ENCODE assay signal across 26 cellular contexts in the genomic region with DNA sequence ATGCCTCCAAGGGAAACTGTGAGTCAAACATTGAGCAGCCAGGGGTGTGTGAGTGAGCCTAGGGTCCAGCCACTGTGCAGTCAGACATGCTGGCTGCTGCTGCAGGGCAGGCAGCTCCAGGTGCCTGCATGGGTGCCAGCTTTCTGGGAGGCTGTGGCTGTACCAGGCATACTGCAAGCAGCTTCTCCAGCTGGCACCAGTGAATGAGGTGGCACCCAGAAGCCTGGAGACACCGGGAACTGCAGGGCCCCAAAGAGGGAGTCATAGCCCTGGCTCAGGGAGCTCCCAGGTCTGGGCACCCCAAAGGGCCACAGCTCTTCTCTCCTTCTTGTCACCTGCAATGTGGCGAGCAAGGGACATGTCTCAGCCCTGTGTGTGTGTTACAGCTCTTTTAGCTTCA.
"Had no signal": no experiment of that assay in that cellular context is flagged by ENCODE, and none has a peak within 500 bp of the region (broad histone marks: within the 10 kb centered on the region; RNA-seq: fewer than 3 reads in every experiment).

No MANE protein-coding gene starts in this region.

- H3K4me3 ChIP-seq: dorsolateral prefrontal cortex, esophagus muscularis mucosa, gastroesophageal sphincter, heart left ventricle, hepatocyte, lung, mucosa of descending colon, prostate gland, right atrium auricular region, sigmoid colon, testis, tibial artery, upper lobe of left lung, uterus had no signal

- H2AFZ ChIP-seq: hepatocyte, parathyroid adenoma had no signal

- H3K36me3 ChIP-seq: esophagus muscularis mucosa, gastroesophageal sphincter, heart left ventricle, prostate gland, right atrium auricular region, sigmoid colon, tibial artery, upper lobe of left lung, uterus had no signal

- H3K79me2 ChIP-seq: hepatocyte, parathyroid adenoma had no signal

- H3K9me3 ChIP-seq: esophagus muscularis mucosa, mucosa of descending colon, prostate gland, sigmoid colon, testis, uterus had no signal

- ATAC-seq: foreskin keratinocyte; gastroesophageal sphincter; left colon; left ventricle myocardium superior; mucosa of descending colon; natural killer cell treated with Interleukin-12 subunit alpha and Interleukin-12 subunit beta and Interleukin-15 and Interleukin-18, amount 100 ng/mL, for 72 hours; stimulated activated naive CD8-positive, alpha-beta T cell treated with anti-CD3 and anti-CD28 coated beads, Interleukin-15, Interleukin-2, amounts not matched to agents 100 U/mL and 50 U/mL, for 24 hours had no signal

- H3K27ac ChIP-seq: dorsolateral prefrontal cortex, esophagus muscularis mucosa, foreskin keratinocyte, gastroesophageal sphincter, heart left ventricle, hepatocyte, parathyroid adenoma, prostate gland, right atrium auricular region, sigmoid colon, testis, tibial artery, upper lobe of left lung, uterus had no signal

- H3K4me1 ChIP-seq: esophagus muscularis mucosa, foreskin keratinocyte, gastroesophageal sphincter, heart left ventricle, parathyroid adenoma, prostate gland, right atrium auricular region, sigmoid colon, testis, tibial artery, upper lobe of left lung, uterus had no signal

- H3K9ac ChIP-seq: parathyroid adenoma had no signal

- H3K27me3 ChIP-seq: esophagus muscularis mucosa, foreskin keratinocyte, gastroesophageal sphincter, heart left ventricle, hepatocyte, right atrium auricular region, sigmoid colon, testis, tibial artery, upper lobe of left lung, uterus had no signal

- H3K4me2 ChIP-seq: hepatocyte had no signal

- DNase-seq: dorsolateral prefrontal cortex; effector CD8-positive, alpha-beta T cell; heart left ventricle; kidney glomerular epithelial cell; left colon; left ventricle myocardium superior; mesenchymal stem cell; mucosa of descending colon; naive B cell; sigmoid colon; stimulated activated CD4-positive, alpha-beta T cell treated with anti-CD3 and anti-CD28 coated beads, Interleukin-4, amount 100 ng/mL, for 4 hours; stimulated activated naive CD8-positive, alpha-beta T cell treated with anti-CD3 and anti-CD28 coated beads, Interleukin-15, Interleukin-2, amounts not matched to agents 100 U/mL and 50 U/mL, for 24 hours; substantia nigra; testis; tibial artery; uterus had no signal
